16 cellular contexts compared by ENCODE assay signal in genomic region chr2:127872354-127872753, GRCh38.
"Had no signal": no experiment of that assay in that cellular context is flagged by ENCODE, and none has a peak within 500 bp of the region (broad histone marks: within the 10 kb centered on the region; RNA-seq: fewer than 3 reads in every experiment).

No MANE protein-coding gene starts in this region.

- H3K9me3 ChIP-seq: adrenal gland, colonic mucosa, gastroesophageal sphincter, tibial artery, vagina had no signal

- H3K27ac Mint-ChIP-seq: activated CD8-positive, alpha-beta memory T cell treated with anti-CD3 and anti-CD28 coated beads, Interleukin-2, amount 10 ng/mL, durations not matched to agents 7 days and 5 days; activated T-helper 1 cell treated with anti-CD3 and anti-CD28 coated beads, Interleukin-12 subunit alpha, Interleukin-12 subunit beta, Interleukin-2, Interleukin-4 antibody, amounts not matched to agents 30 ng/mL and 10 ng/mL and 1 ng/mL, durations not matched to agents 14 hours and 24 hours and 36 hours had no signal

- H3K4me1 ChIP-seq: colonic mucosa, parathyroid adenoma had no signal

- H3K4me3 Mint-ChIP-seq: activated CD8-positive, alpha-beta memory T cell treated with anti-CD3 and anti-CD28 coated beads, Interleukin-2, amount 10 ng/mL, durations not matched to agents 7 days and 5 days; activated naive CD4-positive, alpha-beta T cell treated with anti-CD3 and anti-CD28 coated beads, Interleukin-2, amount 10 ng/mL, durations not matched to agents 7 days and 5 days; activated T-helper 1 cell treated with anti-CD3 and anti-CD28 coated beads, Interleukin-12 subunit alpha, Interleukin-12 subunit beta, Interleukin-2, Interleukin-4 antibody, amounts not matched to agents 30 ng/mL and 10 ng/mL and 1 ng/mL, durations not matched to agents 14 hours and 24 hours and 36 hours had no signal

- H3K27me3 ChIP-seq: adrenal gland, colonic mucosa, gastroesophageal sphincter, tibial artery, vagina had no signal

- H3K27me3 Mint-ChIP-seq: activated CD8-positive, alpha-beta memory T cell treated with anti-CD3 and anti-CD28 coated beads, Interleukin-2, amount 10 ng/mL, durations not matched to agents 7 days and 5 days; activated naive CD4-positive, alpha-beta T cell treated with anti-CD3 and anti-CD28 coated beads, Interleukin-2, amount 10 ng/mL, durations not matched to agents 7 days and 5 days had no signal

- H3K27ac ChIP-seq: colonic mucosa, epithelial cell of prostate, gastroesophageal sphincter, parathyroid adenoma, skin epidermis, tibial artery, vagina had no signal

- H3K9me3 Mint-ChIP-seq: activated naive CD4-positive, alpha-beta T cell treated with anti-CD3 and anti-CD28 coated beads, Interleukin-2, amount 10 ng/mL, durations not matched to agents 7 days and 5 days; activated T-helper 1 cell treated with anti-CD3 and anti-CD28 coated beads, Interleukin-12 subunit alpha, Interleukin-12 subunit beta, Interleukin-2, Interleukin-4 antibody, amounts not matched to agents 30 ng/mL and 10 ng/mL and 1 ng/mL, durations not matched to agents 14 hours and 24 hours and 36 hours had no signal

- DNase-seq: activated CD8-positive, alpha-beta memory T cell treated with anti-CD3 and anti-CD28 coated beads, Interleukin-2, amount 10 ng/mL, durations not matched to agents 7 days and 5 days; activated naive CD4-positive, alpha-beta T cell treated with anti-CD3 and anti-CD28 coated beads, Interleukin-2, amount 10 ng/mL, durations not matched to agents 7 days and 5 days; adrenal gland; caudate nucleus; colonic mucosa; effector CD8-positive, alpha-beta T cell; mesendoderm; retina; T-helper 2 cell; tibial artery had no signal

- H3K4me3 ChIP-seq: adrenal gland, colonic mucosa, gastroesophageal sphincter, skin epidermis, tibial artery, vagina had no signal

- H3K9ac ChIP-seq: parathyroid adenoma had no signal

- ATAC-seq: activated CD8-positive, alpha-beta memory T cell treated with anti-CD3 and anti-CD28 coated beads, Interleukin-2, amount 10 ng/mL, durations not matched to agents 7 days and 5 days; gastroesophageal sphincter had no signal
